In genomic region chr5:153275697-153276096, GRCh38 we compare ENCODE assay signal across 2 cellular contexts.
TF ChIP-seq lines count a peak whose summit lies in the region.

No MANE protein-coding gene starts in this region.

TF ChIP-seq in HepG2, 621 proteins besides CTCF, POLR2A, EP300 and RAD21 (continued from another document):
- TF ChIP-seq HOMEZ (CRISPR knock-in tag; IDR thresholded peaks at IDR 0.05; ENCODE audit: low read depth) (no peak), ARID2 (CRISPR knock-in tag; IDR thresholded peaks at IDR 0.05; ENCODE audit: borderline replicate concordance) (no peak), MAZ (IDR thresholded peaks at IDR 0.05; ENCODE audit: borderline replicate concordance, low read depth, low read length) (no peak), MAZ (CRISPR knock-in tag; IDR thresholded peaks at IDR 0.05; ENCODE audit: low read depth) (no peak), MAFK (conservative IDR thresholded peaks at IDR 0.05 in 1 of 2, IDR thresholded peaks at IDR 0.05 in 1 of 2; ENCODE audit: low read length in 2 of 2) (peak; percentile 74 to 95), SKIL (CRISPR knock-in tag; IDR thresholded peaks at IDR 0.05; ENCODE audit: borderline replicate concordance) (no peak), MAFF (IDR thresholded peaks at IDR 0.05; ENCODE audit: low read depth, low read length) (peak; percentile 92), MTERF4 (CRISPR knock-in tag; IDR thresholded peaks at IDR 0.05) (no peak), ZNF597 (CRISPR knock-in tag; IDR thresholded peaks at IDR 0.05) (no peak), ZNF496 (CRISPR knock-in tag; IDR thresholded peaks at IDR 0.05; ENCODE audit: insufficient replicate concordance) (no peak), ZBTB34 (CRISPR knock-in tag; IDR thresholded peaks at IDR 0.05) (no peak)
TF ChIP-seq in HepG2: peak in this region for 2.

TF ChIP-seq in K562, 482 proteins besides CTCF, POLR2A, EP300 and RAD21 (continued from another document):
- TF ChIP-seq HOMEZ (CRISPR knock-in tag; IDR thresholded peaks at IDR 0.05) (no peak), ZNF511 (CRISPR knock-in tag; IDR thresholded peaks at IDR 0.05) (no peak)
